ENCODE assay signal across 21 cellular contexts in genomic region chr1:200217703-200218102, GRCh38.
A peak's percentile ranks its signal among the peaks of the same experiment; 100 is the strongest.
DNase-seq lines count a peak whose midpoint lies in the region; ATAC-seq, FAIRE-seq and TF ChIP-seq lines count a peak whose summit lies in the region.
"Had no signal": no experiment of that assay in that cellular context is flagged by ENCODE, and none has a peak within 500 bp of the region (broad histone marks: within the 10 kb centered on the region; RNA-seq: fewer than 3 reads in every experiment).

No MANE protein-coding gene starts in this region.

- ATAC-seq in GM21619 (IDR thresholded peaks at IDR 0.05; ENCODE audit: unreplicated experiment) (peak; percentile 70), GM19397 (IDR thresholded peaks at IDR 0.05; ENCODE audit: unreplicated experiment) (no peak)
- ATAC-seq: Panc1, right lobe of liver, WTC11 had no signal

- no peaks in the 10 kb centered on the region for H3K9me3 Mint-ChIP-seq in activated naive CD4-positive, alpha-beta T cell treated with anti-CD3 and anti-CD28 coated beads, Interleukin-2, amount 10 ng/mL, durations not matched to agents 7 days and 5 days

- TF ChIP-seq CTCF in transverse colon (IDR thresholded peaks at IDR 0.05) (no peak), kidney (IDR thresholded peaks at IDR 0.05; ENCODE audit: borderline replicate concordance, extremely low read depth, insufficient read depth) (no peak), thyroid gland (IDR thresholded peaks at IDR 0.05) (no peak)

- H3K27ac Mint-ChIP-seq in activated naive CD4-positive, alpha-beta T cell treated with anti-CD3 and anti-CD28 coated beads, Interleukin-2, amount 10 ng/mL, durations not matched to agents 7 days and 5 days = no peak overlapping the region
- H3K27ac Mint-ChIP-seq: WTC11 had no signal

- H3K4me1 Mint-ChIP-seq in activated naive CD4-positive, alpha-beta T cell treated with anti-CD3 and anti-CD28 coated beads, Interleukin-2, amount 10 ng/mL, durations not matched to agents 7 days and 5 days = peaks cover 13% of the 10 kb centered on the region
- H3K4me1 Mint-ChIP-seq: WTC11 had no signal

- intact Hi-C loops in transverse colon (cut with DNase I; ENCODE audit: low total_unique reads) = no loop called here
- intact Hi-C loops in kidney (cut with DNase I) = no loop called here
- intact Hi-C loops in thyroid gland (cut with DNase I) = no loop called here

- no peak overlapping the region for H3K4me3 ChIP-seq in transverse colon
- H3K4me3 ChIP-seq in kidney (ENCODE audit: low read length in 2 of 2) = no peak overlapping the region
- no peak overlapping the region for H3K4me3 ChIP-seq in thyroid gland (replicated peaks in 1 of 3)
- H3K4me3 ChIP-seq: right lobe of liver, tibial artery had no signal

- no peaks in the 10 kb centered on the region for H3K36me3 Mint-ChIP-seq in activated naive CD4-positive, alpha-beta T cell treated with anti-CD3 and anti-CD28 coated beads, Interleukin-2, amount 10 ng/mL, durations not matched to agents 7 days and 5 days

- no peak overlapping the region for H3K9ac ChIP-seq in kidney (ENCODE audit: low read length in 2 of 2)

- H3K4me1 ChIP-seq in transverse colon (no peaks in the 10 kb centered on the region), kidney (ENCODE audit: control insufficient read depth in 1 of 2, insufficient read depth in 1 of 2, low read depth in 1 of 2, low read length in 2 of 2) (no peaks in the 10 kb centered on the region), thyroid gland (no peaks in the 10 kb centered on the region)
- H3K4me1 ChIP-seq: tibial artery had no signal

- peaks cover 12% of the 10 kb centered on the region for H3K27me3 Mint-ChIP-seq in activated naive CD4-positive, alpha-beta T cell treated with anti-CD3 and anti-CD28 coated beads, Interleukin-2, amount 10 ng/mL, durations not matched to agents 7 days and 5 days

- DNase-seq in activated naive CD4-positive, alpha-beta T cell treated with anti-CD3 and anti-CD28 coated beads, Interleukin-2, amount 10 ng/mL, durations not matched to agents 7 days and 5 days = peak; percentile 23
- DNase-seq in activated naive CD4-positive, alpha-beta T cell treated with anti-CD3 and anti-CD28 coated beads, Interleukin-2, amount 50 U/mL, for 16 hours = no peak
- peak; percentile 46 for DNase-seq in RPMI8226
- DNase-seq in transverse colon = peak; percentile 12
- DNase-seq in kidney = no peak
- DNase-seq in thyroid gland = no peak
- DNase-seq: activated T-cell treated with anti-CD3 and anti-CD28 coated beads, Interleukin-2, amount 50 U/mL, for 48 hours; anterior cingulate cortex; COR-L47; KG1; mammary epithelial cell; NCI-H345; right lobe of liver; tibial artery had no signal

- H3K36me3 ChIP-seq in transverse colon (no peaks in the 10 kb centered on the region), kidney (ENCODE audit: control insufficient read depth in 1 of 2, insufficient read depth in 2 of 2, low read length in 2 of 2) (no peaks in the 10 kb centered on the region), thyroid gland (no peaks in the 10 kb centered on the region)
- H3K36me3 ChIP-seq: right lobe of liver, tibial artery had no signal

- CTCF ChIA-PET in activated naive CD4-positive, alpha-beta T cell treated with anti-CD3 and anti-CD28 coated beads, Interleukin-2, amount 10 ng/mL, durations not matched to agents 7 days and 5 days (lab: Charles Lee) = no interaction called here

- no peak for FAIRE-seq in kidney (lab: Jason Lieb, UNC)
- FAIRE-seq: GM19239, H54 had no signal

- in situ Hi-C loops in transverse colon (cut with MboI; ENCODE audit: low pct_ligation_motif_present in 1 of 4, low pct_unique_long_range_greater_than_20kb in 1 of 4, low sequenced_read_pairs in 3 of 4) = no loop called here

- WGBS in transverse colon (ENCODE audit: low coverage in 1 of 2), 2 donors = 51 to 66% methylated on average over 4 to 5 of the region's 5 CpGs
- 87 to 89% methylated on average over 5 of the region's 5 CpGs for WGBS in thyroid gland, 2 donors

- no peaks in the 10 kb centered on the region for H3K27me3 ChIP-seq in transverse colon
- H3K27me3 ChIP-seq in thyroid gland = no peaks in the 10 kb centered on the region
- H3K27me3 ChIP-seq: right lobe of liver, tibial artery had no signal

- no peak for TF ChIP-seq POLR2A in transverse colon (IDR thresholded peaks at IDR 0.05)
- TF ChIP-seq POLR2A in thyroid gland (IDR thresholded peaks at IDR 0.05) = no peak

- no peak overlapping the region for H3K4me3 Mint-ChIP-seq in activated naive CD4-positive, alpha-beta T cell treated with anti-CD3 and anti-CD28 coated beads, Interleukin-2, amount 10 ng/mL, durations not matched to agents 7 days and 5 days
- H3K4me3 Mint-ChIP-seq: WTC11 had no signal

- no peak overlapping the region for H3K27ac ChIP-seq in transverse colon
- H3K27ac ChIP-seq in kidney (ENCODE audit: low read depth in 2 of 2, low read length in 2 of 2) = no peak overlapping the region
- no peak overlapping the region for H3K27ac ChIP-seq in thyroid gland
- H3K27ac ChIP-seq: epithelial cell of prostate, right lobe of liver, tibial artery had no signal

- TF ChIP-seq EP300 in transverse colon (IDR thresholded peaks at IDR 0.05; ENCODE audit: low read depth) = no peak

- H3K9me3 ChIP-seq in transverse colon (no peaks in the 10 kb centered on the region), kidney (ENCODE audit: control insufficient read depth in 1 of 2, low read length in 2 of 2) (peaks cover 0 to 3% of the 10 kb centered on the region in 2 donors), thyroid gland (no peaks in the 10 kb centered on the region)
- H3K9me3 ChIP-seq: right lobe of liver had no signal

Comparison
In these comparisons a context has a peak if more than half of its experiments do, and no peak if none do; other contexts are left out.
1. DNase-seq: peak in activated naive CD4-positive, alpha-beta T cell treated with anti-CD3 and anti-CD28 coated beads, Interleukin-2, amount 10 ng/mL, durations not matched to agents 7 days and 5 days (single experiment), RPMI8226 (single experiment) and transverse colon (single experiment); none in activated naive CD4-positive, alpha-beta T cell treated with anti-CD3 and anti-CD28 coated beads, Interleukin-2, amount 50 U/mL, for 16 hours (single experiment), kidney (single experiment) and thyroid gland (0 of 2).